ENCODE assay signal across 1 cellular context in the genomic region with DNA sequence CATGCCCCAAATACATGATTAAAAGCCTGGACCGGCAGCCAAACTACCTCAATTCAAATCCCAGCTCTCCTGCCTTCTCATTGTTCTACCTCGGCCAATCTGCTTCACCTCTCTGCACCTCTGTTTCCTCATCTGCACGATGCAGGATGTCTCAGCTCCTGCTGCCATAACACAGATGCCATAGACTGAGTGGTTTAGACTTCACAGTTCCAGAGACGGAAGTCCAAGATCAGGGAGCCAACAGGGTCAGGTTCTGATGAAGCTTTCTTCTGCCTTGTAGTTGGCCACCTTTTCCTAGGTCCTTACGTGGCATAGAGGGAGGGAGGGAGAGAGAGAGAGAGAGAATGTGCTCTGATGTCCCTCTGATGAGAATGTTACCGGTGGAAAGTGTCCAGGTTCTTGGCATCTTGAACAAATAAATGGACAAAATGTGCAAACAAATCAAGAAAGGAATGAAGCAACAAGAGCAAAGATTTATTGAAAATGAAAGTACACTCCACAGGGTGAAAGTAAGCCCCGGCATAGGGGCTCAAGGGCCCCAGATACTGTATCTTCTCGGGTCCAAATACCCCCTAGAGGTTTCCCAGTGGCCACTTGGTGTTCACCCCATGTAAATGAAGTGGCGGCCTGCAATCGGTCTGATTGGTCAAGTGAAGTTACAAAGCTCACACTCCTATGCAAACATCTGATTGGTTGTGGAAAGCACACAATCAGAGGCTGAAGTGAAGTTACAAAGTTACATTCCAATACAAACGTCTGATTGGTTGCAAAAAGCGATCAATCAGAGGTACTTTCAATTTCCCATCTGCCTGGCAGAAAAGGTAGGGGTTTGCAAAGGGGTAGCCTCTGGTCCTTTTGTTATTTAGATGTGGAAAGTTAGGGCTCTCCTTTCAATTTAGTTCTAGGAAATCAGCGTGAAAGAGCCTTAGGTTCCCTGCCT.
TF ChIP-seq lines count a peak whose summit lies in the region.

No MANE protein-coding gene starts in this region.

TF ChIP-seq in HepG2, 621 proteins besides CTCF, POLR2A, EP300 and RAD21 (continued from another document and continues in another):
- TF ChIP-seq, protein P1, sequence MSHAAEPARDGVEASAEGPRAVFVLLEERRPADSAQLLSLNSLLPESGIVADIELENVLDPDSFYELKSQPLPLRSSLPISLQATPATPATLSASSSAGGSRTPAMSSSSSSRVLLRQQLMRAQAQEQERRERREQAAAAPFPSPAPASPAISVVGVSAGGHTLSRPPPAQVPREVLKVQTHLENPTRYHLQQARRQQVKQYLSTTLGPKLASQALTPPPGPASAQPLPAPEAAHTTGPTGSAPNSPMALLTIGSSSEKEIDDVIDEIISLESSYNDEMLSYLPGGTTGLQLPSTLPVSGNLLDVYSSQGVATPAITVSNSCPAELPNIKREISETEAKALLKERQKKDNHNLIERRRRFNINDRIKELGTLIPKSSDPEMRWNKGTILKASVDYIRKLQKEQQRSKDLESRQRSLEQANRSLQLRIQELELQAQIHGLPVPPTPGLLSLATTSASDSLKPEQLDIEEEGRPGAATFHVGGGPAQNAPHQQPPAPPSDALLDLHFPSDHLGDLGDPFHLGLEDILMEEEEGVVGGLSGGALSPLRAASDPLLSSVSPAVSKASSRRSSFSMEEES (CRISPR knock-in tag; IDR thresholded peaks at IDR 0.05) = peak; percentile 31; the same call in 1 of the 2 replicates
- TF ChIP-seq HDAC2 (CRISPR knock-in tag; IDR thresholded peaks at IDR 0.05) (no peak), ZNF280D (CRISPR knock-in tag; IDR thresholded peaks at IDR 0.05) (0 out of 2 replicates have a peak, but pooled peaks have one; percentile 49), ARHGAP35 (CRISPR knock-in tag; IDR thresholded peaks at IDR 0.05; ENCODE audit: borderline replicate concordance) (no peak), SNAPC2 (CRISPR knock-in tag; IDR thresholded peaks at IDR 0.05) (peak; percentile 94; the same call in 1 of the 2 replicates), ZNF75D (CRISPR knock-in tag; IDR thresholded peaks at IDR 0.05; ENCODE audit: borderline replicate concordance) (no peak), ZNF761 (CRISPR knock-in tag; conservative IDR thresholded peaks at IDR 0.05) (no peak), ZNF230 (CRISPR knock-in tag; IDR thresholded peaks at IDR 0.05) (no peak), ZNF598 (CRISPR knock-in tag; IDR thresholded peaks at IDR 0.05; ENCODE audit: borderline replicate concordance) (no peak), RARG (CRISPR knock-in tag; IDR thresholded peaks at IDR 0.05; ENCODE audit: low read depth) (no peak), HNRNPK (IDR thresholded peaks at IDR 0.05; ENCODE audit: low read depth, low read length, poor library complexity, severe bottlenecking) (no peak), FOXJ3 (CRISPR knock-in tag; IDR thresholded peaks at IDR 0.05; ENCODE audit: borderline replicate concordance) (peak; percentile 40; the same call in 1 of the 2 replicates), CBX2 (IDR thresholded peaks at IDR 0.05; ENCODE audit: low read depth, low read length) (no peak), CBX2 (CRISPR knock-in tag; IDR thresholded peaks at IDR 0.05; ENCODE audit: low read depth) (no peak; the same call in 1 of the 2 replicates), NAIF1 (CRISPR knock-in tag; IDR thresholded peaks at IDR 0.05; ENCODE audit: borderline replicate concordance) (no peak), ARNT2 (CRISPR knock-in tag; IDR thresholded peaks at IDR 0.05; ENCODE audit: low read depth) (0 out of 2 replicates have a peak, but pooled peaks have one; percentile 54), NCOA5 (CRISPR knock-in tag; IDR thresholded peaks at IDR 0.05) (no peak), ZNF160 (CRISPR knock-in tag; IDR thresholded peaks at IDR 0.05) (0 out of 2 replicates have a peak, but pooled peaks have one; percentile 44), ZNF607 (CRISPR knock-in tag; IDR thresholded peaks at IDR 0.05; ENCODE audit: borderline replicate concordance) (0 out of 2 replicates have a peak, but pooled peaks have one; percentile 67), ZNF660 (CRISPR knock-in tag; IDR thresholded peaks at IDR 0.05; ENCODE audit: borderline replicate concordance, low read depth) (no peak), ZNF616 (CRISPR knock-in tag; IDR thresholded peaks at IDR 0.05; ENCODE audit: low read depth) (no peak), MTF1 (CRISPR knock-in tag; IDR thresholded peaks at IDR 0.05) (no peak), RBM39 (IDR thresholded peaks at IDR 0.05; ENCODE audit: low read depth, low read length, poor library complexity, severe bottlenecking) (no peak), KDM6A (CRISPR knock-in tag; IDR thresholded peaks at IDR 0.05; ENCODE audit: low read depth) (no peak; the same call in 1 of the 2 replicates), NFYC (CRISPR knock-in tag; IDR thresholded peaks at IDR 0.05) (peak; percentile 73), ZNF292 (CRISPR knock-in tag; IDR thresholded peaks at IDR 0.05; ENCODE audit: borderline replicate concordance, low read depth) (no peak), ZNF780A (CRISPR knock-in tag; IDR thresholded peaks at IDR 0.05) (no peak), SNRNP70 (IDR thresholded peaks at IDR 0.05; ENCODE audit: low read depth, low read length) (no peak), AHDC1 (CRISPR knock-in tag; IDR thresholded peaks at IDR 0.05; ENCODE audit: borderline replicate concordance) (no peak)
- TF ChIP-seq, protein P2, sequence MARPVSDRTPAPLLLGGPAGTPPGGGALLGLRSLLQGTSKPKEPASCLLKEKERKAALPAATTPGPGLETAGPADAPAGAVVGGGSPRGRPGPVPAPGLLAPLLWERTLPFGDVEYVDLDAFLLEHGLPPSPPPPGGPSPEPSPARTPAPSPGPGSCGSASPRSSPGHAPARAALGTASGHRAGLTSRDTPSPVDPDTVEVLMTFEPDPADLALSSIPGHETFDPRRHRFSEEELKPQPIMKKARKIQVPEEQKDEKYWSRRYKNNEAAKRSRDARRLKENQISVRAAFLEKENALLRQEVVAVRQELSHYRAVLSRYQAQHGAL (CRISPR knock-in tag; IDR thresholded peaks at IDR 0.05; ENCODE audit: not compliant biosample characterization) = no peak
- TF ChIP-seq, protein P3, sequence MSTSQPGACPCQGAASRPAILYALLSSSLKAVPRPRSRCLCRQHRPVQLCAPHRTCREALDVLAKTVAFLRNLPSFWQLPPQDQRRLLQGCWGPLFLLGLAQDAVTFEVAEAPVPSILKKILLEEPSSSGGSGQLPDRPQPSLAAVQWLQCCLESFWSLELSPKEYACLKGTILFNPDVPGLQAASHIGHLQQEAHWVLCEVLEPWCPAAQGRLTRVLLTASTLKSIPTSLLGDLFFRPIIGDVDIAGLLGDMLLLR (CRISPR knock-in tag; IDR thresholded peaks at IDR 0.05) = no peak
- TF ChIP-seq, protein P4, sequence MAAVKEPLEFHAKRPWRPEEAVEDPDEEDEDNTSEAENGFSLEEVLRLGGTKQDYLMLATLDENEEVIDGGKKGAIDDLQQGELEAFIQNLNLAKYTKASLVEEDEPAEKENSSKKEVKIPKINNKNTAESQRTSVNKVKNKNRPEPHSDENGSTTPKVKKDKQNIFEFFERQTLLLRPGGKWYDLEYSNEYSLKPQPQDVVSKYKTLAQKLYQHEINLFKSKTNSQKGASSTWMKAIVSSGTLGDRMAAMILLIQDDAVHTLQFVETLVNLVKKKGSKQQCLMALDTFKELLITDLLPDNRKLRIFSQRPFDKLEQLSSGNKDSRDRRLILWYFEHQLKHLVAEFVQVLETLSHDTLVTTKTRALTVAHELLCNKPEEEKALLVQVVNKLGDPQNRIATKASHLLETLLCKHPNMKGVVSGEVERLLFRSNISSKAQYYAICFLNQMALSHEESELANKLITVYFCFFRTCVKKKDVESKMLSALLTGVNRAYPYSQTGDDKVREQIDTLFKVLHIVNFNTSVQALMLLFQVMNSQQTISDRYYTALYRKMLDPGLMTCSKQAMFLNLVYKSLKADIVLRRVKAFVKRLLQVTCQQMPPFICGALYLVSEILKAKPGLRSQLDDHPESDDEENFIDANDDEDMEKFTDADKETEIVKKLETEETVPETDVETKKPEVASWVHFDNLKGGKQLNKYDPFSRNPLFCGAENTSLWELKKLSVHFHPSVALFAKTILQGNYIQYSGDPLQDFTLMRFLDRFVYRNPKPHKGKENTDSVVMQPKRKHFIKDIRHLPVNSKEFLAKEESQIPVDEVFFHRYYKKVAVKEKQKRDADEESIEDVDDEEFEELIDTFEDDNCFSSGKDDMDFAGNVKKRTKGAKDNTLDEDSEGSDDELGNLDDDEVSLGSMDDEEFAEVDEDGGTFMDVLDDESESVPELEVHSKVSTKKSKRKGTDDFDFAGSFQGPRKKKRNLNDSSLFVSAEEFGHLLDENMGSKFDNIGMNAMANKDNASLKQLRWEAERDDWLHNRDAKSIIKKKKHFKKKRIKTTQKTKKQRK (IDR thresholded peaks at IDR 0.05; ENCODE audit: low read length) = no peak
- TF ChIP-seq, protein P5, sequence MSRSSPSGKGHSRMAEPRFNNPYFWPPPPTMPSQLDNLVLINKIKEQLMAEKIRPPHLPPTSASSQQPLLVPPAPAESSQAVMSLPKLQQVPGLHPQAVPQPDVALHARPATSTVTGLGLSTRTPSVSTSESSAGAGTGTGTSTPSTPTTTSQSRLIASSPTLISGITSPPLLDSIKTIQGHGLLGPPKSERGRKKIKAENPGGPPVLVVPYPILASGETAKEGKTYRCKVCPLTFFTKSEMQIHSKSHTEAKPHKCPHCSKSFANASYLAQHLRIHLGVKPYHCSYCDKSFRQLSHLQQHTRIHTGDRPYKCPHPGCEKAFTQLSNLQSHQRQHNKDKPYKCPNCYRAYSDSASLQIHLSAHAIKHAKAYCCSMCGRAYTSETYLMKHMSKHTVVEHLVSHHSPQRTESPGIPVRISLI (CRISPR knock-in tag; IDR thresholded peaks at IDR 0.05; ENCODE audit: borderline replicate concordance) = no peak
